In genomic region chr11:64459016-64459415, GRCh38 we compare ENCODE assay signal across 1 cellular context.
TF ChIP-seq lines count a peak whose summit lies in the region.

No MANE protein-coding gene starts in this region.

TF ChIP-seq in WTC11, 78 proteins besides CTCF, POLR2A, EP300 and RAD21 (continued from another document):
- TF ChIP-seq USF1 (CRISPR knock-in tag; IDR thresholded peaks at IDR 0.05), result no peak
- TF ChIP-seq MAX (CRISPR knock-in tag; IDR thresholded peaks at IDR 0.05), result no peak
- no peak for TF ChIP-seq ZBTB21 (CRISPR knock-in tag; IDR thresholded peaks at IDR 0.05; ENCODE audit: borderline replicate concordance)
- no peak for TF ChIP-seq ZNF281 (CRISPR knock-in tag; IDR thresholded peaks at IDR 0.05)
- no peak for TF ChIP-seq E2F4 (CRISPR knock-in tag; IDR thresholded peaks at IDR 0.05; ENCODE audit: borderline replicate concordance, low read depth)
- no peak for TF ChIP-seq MYBL2 (CRISPR knock-in tag; IDR thresholded peaks at IDR 0.05)
- no peak for TF ChIP-seq MLX (CRISPR knock-in tag; IDR thresholded peaks at IDR 0.05)
- TF ChIP-seq MXD4 (CRISPR knock-in tag; IDR thresholded peaks at IDR 0.05; ENCODE audit: borderline replicate concordance), result no peak
- no peak for TF ChIP-seq ERG (CRISPR knock-in tag; IDR thresholded peaks at IDR 0.05)
- TF ChIP-seq PRDM15 (CRISPR knock-in tag; IDR thresholded peaks at IDR 0.05), result no peak
